Comparison of ENCODE assay signal across 1 cellular context in genomic region chr2:239401450-239402227, GRCh38.
TF ChIP-seq lines count a peak whose summit lies in the region.

No MANE protein-coding gene starts in this region.

TF ChIP-seq in HepG2, 621 proteins besides CTCF, POLR2A, EP300 and RAD21 (continued from another document and continues in another):
- TF ChIP-seq PBX3 (CRISPR knock-in tag; IDR thresholded peaks at IDR 0.05; ENCODE audit: borderline replicate concordance) (peak; percentile 94; the same call in 1 of the 2 replicates), GTF2F1 (IDR thresholded peaks at IDR 0.05; ENCODE audit: low read length) (no peak; the same call in 1 of the 2 replicates), BRCA1 (CRISPR knock-in tag; IDR thresholded peaks at IDR 0.05) (peak; percentile 79; the same call in 1 of the 2 replicates), ZNF557 (CRISPR knock-in tag; IDR thresholded peaks at IDR 0.05) (no peak; the same call in none of the 2 replicates), MEIS2 (CRISPR knock-in tag; IDR thresholded peaks at IDR 0.05) (peak; percentile 87), TCF12 (IDR thresholded peaks at IDR 0.05) (no peak), TCF12 (CRISPR knock-in tag; IDR thresholded peaks at IDR 0.05) (peak; percentile 91), ZNF572 (CRISPR knock-in tag; IDR thresholded peaks at IDR 0.05) (peak; percentile 77; the same call in 1 of the 2 replicates), SRSF1 (optimal IDR thresholded peaks at IDR 0.05; ENCODE audit: low read depth, low read length) (peak; percentile 98), MZF1 (CRISPR knock-in tag; IDR thresholded peaks at IDR 0.05; ENCODE audit: borderline replicate concordance) (peak; percentile 98), ZNF232 (CRISPR knock-in tag; IDR thresholded peaks at IDR 0.05; ENCODE audit: borderline replicate concordance) (peak; percentile 98), TEAD3 (CRISPR knock-in tag; optimal IDR thresholded peaks at IDR 0.05; ENCODE audit: borderline replicate concordance) (peak; percentile 74), ZBTB4 (CRISPR knock-in tag; IDR thresholded peaks at IDR 0.05; ENCODE audit: borderline replicate concordance) (peak; percentile 84; the same call in 1 of the 2 replicates), PRDM10 (CRISPR knock-in tag; IDR thresholded peaks at IDR 0.05; ENCODE audit: low read depth) (no peak; the same call in 1 of the 2 replicates), TBL1XR1 (IDR thresholded peaks at IDR 0.05; ENCODE audit: borderline replicate concordance, low read length, partially characterized antibody) (peak; percentile 81), ZNF646 (CRISPR knock-in tag; IDR thresholded peaks at IDR 0.05) (peak; percentile 55; the same call in 1 of the 2 replicates), KMT2B (CRISPR knock-in tag; IDR thresholded peaks at IDR 0.05) (peak; percentile 87), FIP1L1 (IDR thresholded peaks at IDR 0.05; ENCODE audit: borderline replicate concordance, insufficient read depth, low read depth, low read length) (peak; percentile 80; the same call in 1 of the 2 replicates), FOXC1 (CRISPR knock-in tag; IDR thresholded peaks at IDR 0.05; ENCODE audit: borderline replicate concordance) (peak; percentile 100), AFF4 (CRISPR knock-in tag; IDR thresholded peaks at IDR 0.05) (peak; percentile 66; the same call in 1 of the 2 replicates), ATF2 (CRISPR knock-in tag; IDR thresholded peaks at IDR 0.05) (peak; percentile 82; the same call in 1 of the 2 replicates), ZBTB34 (CRISPR knock-in tag; IDR thresholded peaks at IDR 0.05) (peak; percentile 88), SRSF9 (IDR thresholded peaks at IDR 0.05; ENCODE audit: borderline replicate concordance, insufficient read depth, low read depth, low read length, poor library complexity, severe bottlenecking) (no peak), ZNF501 (CRISPR knock-in tag; IDR thresholded peaks at IDR 0.05) (peak; percentile 100), SNAPC5 (CRISPR knock-in tag; IDR thresholded peaks at IDR 0.05; ENCODE audit: borderline replicate concordance) (peak; percentile 71; the same call in 1 of the 2 replicates), LRRFIP1 (CRISPR knock-in tag; conservative IDR thresholded peaks at IDR 0.05) (no peak)
